1 cellular context compared by ENCODE assay signal in genomic region chr19:16316506-16316882, GRCh38.
TF ChIP-seq lines count a peak whose summit lies in the region.

No MANE protein-coding gene starts in this region.

TF ChIP-seq in endothelial cell of umbilical vein, 7 proteins besides CTCF, POLR2A, EP300 and RAD21:
- no peak for TF ChIP-seq FOS (IDR thresholded peaks at IDR 0.05; ENCODE audit: borderline replicate concordance, insufficient read depth, low read length)
- peak; percentile 46 for TF ChIP-seq POLR2AphosphoS5 (IDR thresholded peaks at IDR 0.05; ENCODE audit: insufficient read depth, low read depth, low read length)
- no peak for TF ChIP-seq JUN (IDR thresholded peaks at IDR 0.05; ENCODE audit: borderline replicate concordance, insufficient read depth, insufficient read length, low read depth)
- TF ChIP-seq EZH2 (IDR thresholded peaks at IDR 0.05; ENCODE audit: borderline replicate concordance, low read depth, low read length, severe bottlenecking) = no peak
- peak; percentile 7 for TF ChIP-seq MYC (IDR thresholded peaks at IDR 0.05; ENCODE audit: low read depth, low read length)
- no peak for TF ChIP-seq MAX (IDR thresholded peaks at IDR 0.05; ENCODE audit: insufficient read depth, insufficient read length)
- peak; percentile 91 for TF ChIP-seq GATA2 (IDR thresholded peaks at IDR 0.05; ENCODE audit: insufficient read depth, insufficient read length, low read depth, low read length)
